In genomic region chr22:20115691-20116375, GRCh38 we compare ENCODE assay signal across 1 cellular context.
TF ChIP-seq lines count a peak whose summit lies in the region.

TSS of gene RANBP1 (plus strand) at chr22:20116104. CDS start at chr22:20116185, 81 bp downstream.

TF ChIP-seq in HCT116, 20 proteins besides CTCF, POLR2A, EP300 and RAD21 (continued from another document):
- TF ChIP-seq, protein P1, sequence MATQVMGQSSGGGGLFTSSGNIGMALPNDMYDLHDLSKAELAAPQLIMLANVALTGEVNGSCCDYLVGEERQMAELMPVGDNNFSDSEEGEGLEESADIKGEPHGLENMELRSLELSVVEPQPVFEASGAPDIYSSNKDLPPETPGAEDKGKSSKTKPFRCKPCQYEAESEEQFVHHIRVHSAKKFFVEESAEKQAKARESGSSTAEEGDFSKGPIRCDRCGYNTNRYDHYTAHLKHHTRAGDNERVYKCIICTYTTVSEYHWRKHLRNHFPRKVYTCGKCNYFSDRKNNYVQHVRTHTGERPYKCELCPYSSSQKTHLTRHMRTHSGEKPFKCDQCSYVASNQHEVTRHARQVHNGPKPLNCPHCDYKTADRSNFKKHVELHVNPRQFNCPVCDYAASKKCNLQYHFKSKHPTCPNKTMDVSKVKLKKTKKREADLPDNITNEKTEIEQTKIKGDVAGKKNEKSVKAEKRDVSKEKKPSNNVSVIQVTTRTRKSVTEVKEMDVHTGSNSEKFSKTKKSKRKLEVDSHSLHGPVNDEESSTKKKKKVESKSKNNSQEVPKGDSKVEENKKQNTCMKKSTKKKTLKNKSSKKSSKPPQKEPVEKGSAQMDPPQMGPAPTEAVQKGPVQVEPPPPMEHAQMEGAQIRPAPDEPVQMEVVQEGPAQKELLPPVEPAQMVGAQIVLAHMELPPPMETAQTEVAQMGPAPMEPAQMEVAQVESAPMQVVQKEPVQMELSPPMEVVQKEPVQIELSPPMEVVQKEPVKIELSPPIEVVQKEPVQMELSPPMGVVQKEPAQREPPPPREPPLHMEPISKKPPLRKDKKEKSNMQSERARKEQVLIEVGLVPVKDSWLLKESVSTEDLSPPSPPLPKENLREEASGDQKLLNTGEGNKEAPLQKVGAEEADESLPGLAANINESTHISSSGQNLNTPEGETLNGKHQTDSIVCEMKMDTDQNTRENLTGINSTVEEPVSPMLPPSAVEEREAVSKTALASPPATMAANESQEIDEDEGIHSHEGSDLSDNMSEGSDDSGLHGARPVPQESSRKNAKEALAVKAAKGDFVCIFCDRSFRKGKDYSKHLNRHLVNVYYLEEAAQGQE (IDR thresholded peaks at IDR 0.05; ENCODE audit: low read depth), result no peak
- TF ChIP-seq SP1 (IDR thresholded peaks at IDR 0.05; ENCODE audit: low read depth), result no peak
TF ChIP-seq in HCT116: peak in this region for 0.
